Comparison of ENCODE assay signal across 31 cellular contexts in the genomic region with DNA sequence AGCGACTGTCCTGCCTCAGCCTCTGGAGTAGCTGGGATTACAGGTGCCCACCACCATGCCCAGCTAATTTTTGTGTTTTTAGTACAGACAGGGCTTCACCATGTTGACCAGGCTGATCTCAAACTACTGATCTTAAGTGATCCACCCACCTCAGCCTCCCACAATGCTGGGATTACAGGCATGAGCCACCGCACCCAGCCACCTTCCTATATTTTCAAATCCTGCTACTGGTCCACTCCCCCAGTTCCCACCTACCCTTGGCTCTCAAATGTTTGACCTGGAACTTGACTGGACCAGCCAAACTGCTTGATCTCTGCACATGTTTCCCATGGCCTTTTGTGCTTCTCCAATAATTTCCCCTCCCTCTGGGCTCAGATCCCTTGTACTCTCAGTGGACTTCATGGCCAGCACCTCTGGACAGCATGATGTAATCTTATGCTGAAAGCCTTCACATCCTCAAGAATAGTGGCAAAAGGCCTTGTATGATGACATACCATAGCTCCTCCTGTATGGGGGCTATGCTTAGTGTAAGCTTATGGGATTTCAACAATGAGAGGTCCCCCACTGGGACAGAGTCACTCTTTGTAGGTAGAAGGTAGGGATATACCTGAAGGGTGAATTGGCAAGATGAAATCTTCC. TPM values are rescaled to one million over a fixed set of nuclear protein-coding genes. Genes with fewer than 3 reads are reported as not detected.
"Had no signal": no experiment of that assay in that cellular context is flagged by ENCODE, and none has a peak within 500 bp of the region (broad histone marks: within the 10 kb centered on the region; RNA-seq: fewer than 3 reads in every experiment).

No MANE protein-coding gene starts in this region.

- DNase-seq: activated CD4-positive, alpha-beta T cell treated with anti-CD3 and anti-CD28 coated beads for 36 hours; activated CD4-positive, CD25-positive, alpha-beta regulatory T cell; activated CD8-positive, alpha-beta T cell treated with anti-CD3 and anti-CD28 coated beads, Interleukin-2, amount 10 ng/mL, durations not matched to agents 7 days and 5 days; activated naive CD4-positive, alpha-beta T cell; activated naive CD8-positive, alpha-beta T cell treated with anti-CD3 and anti-CD28 coated beads for 36 hours; activated T-cell treated with anti-CD3 and anti-CD28 coated beads for 4 hours; activated T-cell treated with anti-CD3 and anti-CD28 coated beads, Interleukin-2, amount 50 U/mL, for 72 hours; adrenal gland; aorta; body of pancreas; caudate nucleus; cortex of kidney; foreskin keratinocyte; heart right ventricle; left lung; mammary epithelial cell; naive B cell; posterior cingulate gyrus; sigmoid colon; small intestine; stimulated activated CD4-positive, alpha-beta T cell treated with anti-CD3 and anti-CD28 coated beads, Interleukin-4, amount 100 ng/mL, for 24 hours; stomach; T-helper 1 cell; thyroid gland had no signal

- FAIRE-seq: small intestine had no signal

- H3K27me3 ChIP-seq: adrenal gland had no signal

- H3K27ac Mint-ChIP-seq: activated CD4-positive, alpha-beta T cell treated with anti-CD3 and anti-CD28 coated beads for 36 hours; activated CD8-positive, alpha-beta T cell treated with anti-CD3 and anti-CD28 coated beads, Interleukin-2, amount 10 ng/mL, durations not matched to agents 7 days and 5 days; activated naive CD8-positive, alpha-beta T cell treated with anti-CD3 and anti-CD28 coated beads for 36 hours; stimulated activated memory B cell treated with anti-CD40 and anti-IgM and Interleukin-4, amounts not matched to agents 10 μg/mL and 1 μg/mL and 100 μg/mL, for 72 hours had no signal

- H3K36me3 ChIP-seq: adrenal gland, heart right ventricle, left lung, sigmoid colon, stomach, thyroid gland had no signal

- H3K9me3 ChIP-seq: adrenal gland, body of pancreas, heart right ventricle, left lung, sigmoid colon, stomach, thyroid gland had no signal

- H3K4me3 ChIP-seq: adrenal gland, body of pancreas, heart right ventricle, left lung, sigmoid colon, stomach, thyroid gland had no signal

- H3K9me3 Mint-ChIP-seq: activated naive CD8-positive, alpha-beta T cell treated with anti-CD3 and anti-CD28 coated beads for 36 hours; activated T-cell treated with anti-CD3 and anti-CD28 coated beads, Interleukin-2, amount 50 U/mL, for 72 hours; naive B cell; stimulated activated memory B cell treated with anti-CD40 and anti-IgM and Interleukin-4, amounts not matched to agents 10 μg/mL and 1 μg/mL and 100 μg/mL, for 72 hours had no signal

- H3K4me3 Mint-ChIP-seq: activated CD4-positive, alpha-beta T cell treated with anti-CD3 and anti-CD28 coated beads for 36 hours; activated CD8-positive, alpha-beta T cell treated with anti-CD3 and anti-CD28 coated beads, Interleukin-2, amount 10 ng/mL, durations not matched to agents 7 days and 5 days; activated naive CD8-positive, alpha-beta T cell treated with anti-CD3 and anti-CD28 coated beads for 36 hours; activated T-cell treated with anti-CD3 and anti-CD28 coated beads, Interleukin-2, amount 50 U/mL, for 72 hours; stimulated activated memory B cell treated with anti-CD40 and anti-IgM and Interleukin-4, amounts not matched to agents 10 μg/mL and 1 μg/mL and 100 μg/mL, for 72 hours had no signal

- H3K27ac ChIP-seq: adrenal gland, body of pancreas, foreskin keratinocyte, left lung, sigmoid colon, stomach, thyroid gland had no signal

- H3K36me3 Mint-ChIP-seq: activated naive CD8-positive, alpha-beta T cell treated with anti-CD3 and anti-CD28 coated beads for 36 hours; stimulated activated memory B cell treated with anti-CD40 and anti-IgM and Interleukin-4, amounts not matched to agents 10 μg/mL and 1 μg/mL and 100 μg/mL, for 72 hours had no signal

- H3K4me1 ChIP-seq: foreskin keratinocyte had no signal

- ATAC-seq: activated CD4-positive, alpha-beta T cell treated with anti-CD3 and anti-CD28 coated beads for 36 hours; activated CD8-positive, alpha-beta T cell treated with anti-CD3 and anti-CD28 coated beads, Interleukin-2, amount 10 ng/mL, durations not matched to agents 7 days and 5 days; activated T-cell treated with anti-CD3 and anti-CD28 coated beads, Interleukin-2, amount 50 U/mL, for 72 hours; body of pancreas; esophagus mucosa; foreskin keratinocyte; left lung; stimulated activated memory B cell treated with anti-CD40 and anti-IgM and Interleukin-4, amounts not matched to agents 10 μg/mL and 1 μg/mL and 100 μg/mL, for 72 hours had no signal

RNA-seq across cellular contexts. Expression of a gene that starts 22.1 kb away (rescaled TPM):
- total RNA-seq: activated CD4-positive, alpha-beta T cell treated with anti-CD3 and anti-CD28 coated beads for 36 hours; activated CD8-positive, alpha-beta T cell treated with anti-CD3 and anti-CD28 coated beads, Interleukin-2, amount 10 ng/mL, durations not matched to agents 7 days and 5 days; activated naive CD8-positive, alpha-beta T cell treated with anti-CD3 and anti-CD28 coated beads for 36 hours; activated T-cell treated with anti-CD3 and anti-CD28 coated beads, Interleukin-2, amount 50 U/mL, for 72 hours; adrenal gland; aorta; body of pancreas; chondrocyte; esophagus mucosa; foreskin keratinocyte; glomerular endothelial cell; heart right ventricle; left lung; mammary epithelial cell; osteoblast; sigmoid colon; stomach; thyroid gland; ureter had no signal
- polyA plus RNA-seq: aorta, foreskin keratinocyte, heart right ventricle, mammary epithelial cell, neural cell, sigmoid colon, small intestine, stomach had no signal
